8 cellular contexts compared by ENCODE assay signal in genomic region chr9:123268950-123269302, GRCh38. TPM values are rescaled to one million over a fixed set of nuclear protein-coding genes. Genes with fewer than 3 reads are reported as not detected.
A peak's percentile ranks its signal among the peaks of the same experiment; 100 is the strongest.
DNase-seq lines count a peak whose midpoint lies in the region; ATAC-seq and TF ChIP-seq lines count a peak whose summit lies in the region.

No MANE protein-coding gene starts in this region.

- peak overlapping the region; percentile 81 for H3K4me2 ChIP-seq in DND-41 (ENCODE audit: insufficient read depth, low read length)
- H3K4me2 ChIP-seq in fibroblast of lung (ENCODE audit: extremely low read depth, insufficient read depth, low read length), result peak overlapping the region; percentile 53

- ATAC-seq in DND-41 (ENCODE audit: insufficient read depth, low read depth) (no peak), psoas muscle (no peak), GM21576 (IDR thresholded peaks at IDR 0.05; ENCODE audit: unreplicated experiment) (no peak)

- H3K79me2 ChIP-seq in DND-41 (ENCODE audit: insufficient read depth, low read length) (peaks cover 37% of the 10 kb centered on the region), fibroblast of lung (ENCODE audit: control insufficient read depth, insufficient read depth, low read length) (no peaks in the 10 kb centered on the region)

- TF ChIP-seq CTCF in DND-41 (IDR thresholded peaks at IDR 0.05; ENCODE audit: borderline replicate concordance, extremely low read depth, low read length, poor library complexity, severe bottlenecking) (no peak), RWPE1 (conservative IDR thresholded peaks at IDR 0.05; ENCODE audit: low read depth) (no peak), fibroblast of lung (conservative IDR thresholded peaks at IDR 0.05 in 1 of 2, IDR thresholded peaks at IDR 0.05 in 1 of 2; ENCODE audit: low read depth in 1 of 2, low read length in 2 of 2) (no peak), psoas muscle (IDR thresholded peaks at IDR 0.05) (no peak)

- peaks cover 18% of the 10 kb centered on the region for H4K20me1 ChIP-seq in DND-41 (ENCODE audit: insufficient read depth, low read length)
- no peaks in the 10 kb centered on the region for H4K20me1 ChIP-seq in fibroblast of lung (ENCODE audit: control insufficient read depth, extremely low read depth, insufficient read depth, low read length)

- H3K4me1 ChIP-seq in DND-41 (ENCODE audit: insufficient read depth, low read length), result peaks cover 28% of the 10 kb centered on the region
- no peaks in the 10 kb centered on the region for H3K4me1 ChIP-seq in fibroblast of lung (ENCODE audit: control insufficient read depth, extremely low read depth, insufficient read depth, low read length)
- H3K4me1 ChIP-seq in psoas muscle, result no peaks in the 10 kb centered on the region

- intact Hi-C loops in psoas muscle (cut with DNase I), result no loop called here

- H3K27ac ChIP-seq in DND-41 (ENCODE audit: low read length) (peak overlapping the region; percentile 20; the same call in 1 of the 2 replicates), RWPE1 (peak overlapping the region; percentile 49; the same call in 1 of the 2 replicates), fibroblast of lung (ENCODE audit: insufficient read depth, low read length) (no peak overlapping the region), psoas muscle (peak overlapping the region; percentile 65)

- H3K36me3 ChIP-seq in DND-41 (ENCODE audit: insufficient read depth, low read length) (no peaks in the 10 kb centered on the region), fibroblast of lung (ENCODE audit: control insufficient read depth, insufficient read depth, low read length) (no peaks in the 10 kb centered on the region), psoas muscle (ENCODE audit: insufficient read depth in 1 of 2, low read depth in 1 of 2) (no peaks in the 10 kb centered on the region)

- peak overlapping the region; percentile 76 for H2AFZ ChIP-seq in DND-41 (ENCODE audit: low read depth, low read length)
- peak overlapping the region; percentile 66 for H2AFZ ChIP-seq in fibroblast of lung (ENCODE audit: low read length)

- POLR2A ChIA-PET in RWPE1 (lab: Yijun Ruan, JAX; ENCODE audit: low non-redundant PET), result interaction anchor here (0.6 kb wide), 1 partner anchor 17 kb away, joined by 3 read pairs; no protein-coding TSS in a partner anchor

- H3K9me3 ChIP-seq in DND-41 (ENCODE audit: insufficient read depth, low read length, severe bottlenecking), result no peaks in the 10 kb centered on the region
- H3K9me3 ChIP-seq in fibroblast of lung (ENCODE audit: control insufficient read depth, insufficient read depth, low read depth, low read length), result no peaks in the 10 kb centered on the region
- H3K9me3 ChIP-seq in psoas muscle, result no peaks in the 10 kb centered on the region

- CTCF ChIA-PET in RWPE1 (lab: Yijun Ruan, JAX), result interaction anchor here (0.6 to 1.5 kb wide), 2 partner anchors 35 to 81 kb away, joined by 3 to 5 read pairs; no protein-coding TSS in a partner anchor

- H3K27me3 ChIP-seq in DND-41 (ENCODE audit: insufficient read depth, low read length, poor library complexity) (no peaks in the 10 kb centered on the region), fibroblast of lung (ENCODE audit: control insufficient read depth, insufficient read depth, low read length) (peaks cover 13% of the 10 kb centered on the region), psoas muscle (ENCODE audit: insufficient read depth in 3 of 3, low read length in 2 of 3) (no peaks in the 10 kb centered on the region)

- 1 to 4% (median 1%) methylated on average over 20 of the region's 20 CpGs for WGBS in psoas muscle, 3 donors

- DNase-seq in DND-41 (no peak), RWPE1 (ENCODE audit: low spot score) (no peak), fibroblast of lung (ENCODE audit: low read depth in 2 of 2) (no peak), psoas muscle (no peak), MV-4-11 (lab: John Stamatoyannopoulos, UW) (no peak), NAMALWA (ENCODE audit: low spot score) (no peak), NCI-H510A (lab: John Stamatoyannopoulos, UW) (no peak)

- H3K9ac ChIP-seq in DND-41 (ENCODE audit: low read depth, low read length), result peak overlapping the region; percentile 80
- H3K9ac ChIP-seq in fibroblast of lung (ENCODE audit: insufficient read depth, low read length), result peak overlapping the region; percentile 32

- H3K4me3 ChIP-seq in DND-41 (ENCODE audit: low read depth in 1 of 2, low read length in 2 of 2) (peak overlapping the region; percentile 32 to 81; a peak in 3 of 4 replicates), fibroblast of lung (replicated peaks in 1 of 4; ENCODE audit: control extremely low read depth in 1 of 4, insufficient read depth in 1 of 4, low read depth in 3 of 4, low read length in 4 of 4) (peak overlapping the region; percentile 39 to 80 (median 62)), psoas muscle (peak overlapping the region; percentile 90)

RNA-seq across cellular contexts. Expression of gene STRBP, which starts 0.5 kb away (rescaled TPM):
- total RNA-seq in fibroblast of lung, result 4.9 and 5.9 TPM in 2 replicates
- 3.3 and 4.3 TPM in 2 replicates for polyA plus RNA-seq in fibroblast of lung
- polyA plus RNA-seq in fibroblast of lung (2012), result 3.2 and 3.7 TPM in 2 replicates
- polyA minus RNA-seq in fibroblast of lung (ENCODE audit: low replicate concordance), result 0.35 and 0.74 TPM in 2 replicates
- total RNA-seq in psoas muscle, result 1 to 10 TPM; 6.2 to 8.5 (median 7.1) TPM
- polyA plus RNA-seq in psoas muscle, result 1 to 10 TPM; 3.8 to 5.6 (median 4.8) TPM
